Comparison of ENCODE assay signal across 15 cellular contexts in genomic region chr1:92441316-92442311, GRCh38. TPM values are rescaled to one million over a fixed set of nuclear protein-coding genes. Genes with fewer than 3 reads are reported as not detected.
DNase-seq lines count a peak whose midpoint lies in the region; ATAC-seq and TF ChIP-seq lines count a peak whose summit lies in the region.
"Had no signal": no experiment of that assay in that cellular context is flagged by ENCODE, and none has a peak within 500 bp of the region (broad histone marks: within the 10 kb centered on the region; RNA-seq: fewer than 3 reads in every experiment).

No MANE protein-coding gene starts in this region.

- intact Hi-C loops in prostate gland (cut with DNase I): no loop called here

- peak; percentile 39 for DNase-seq in NCI-H524 treated with DMSO at 0.1 percent for 48 hours (lab: John Stamatoyannopoulos, UW)
- DNase-seq in fibroblast of mammary gland (ENCODE audit: low read depth): no peak
- DNase-seq in prostate gland (ENCODE audit: low spot score): peak; percentile 7
- no peak for DNase-seq in stimulated activated CD4-positive, alpha-beta T cell treated with anti-CD3 and anti-CD28 coated beads, Interleukin-4, amount 100 ng/mL, for 4 hours
- DNase-seq: activated CD4-positive, alpha-beta memory T cell treated with anti-CD3 and anti-CD28 coated beads for 36 hours; activated naive CD8-positive, alpha-beta T cell treated with anti-CD3 and anti-CD28 coated beads, Interleukin-2, amount 10 ng/mL, durations not matched to agents 7 days and 5 days; islet precursor cell; NCI-H1105 treated with DMSO at 0.1 percent for 48 hours; stimulated activated CD4-positive, alpha-beta T cell treated with anti-CD3 and anti-CD28 coated beads, Interleukin-1b, Interleukin-23, amount 100 ng/mL, for 48 hours; SW 1271 had no signal

- peak overlapping the region; percentile 7 for H3K27ac ChIP-seq in HUES48 (ENCODE audit: low read depth, low read length)
- no peak overlapping the region for H3K27ac ChIP-seq in prostate gland

- H3K4me1 ChIP-seq in HUES48 (ENCODE audit: control insufficient read depth, insufficient read depth, low read length) (0 out of 2 replicates have a peak, but pooled peaks cover 2% of the 10 kb centered on the region), prostate gland (replicated peaks) (no peaks in the 10 kb centered on the region)

- H3K9me3 ChIP-seq in HUES48 (ENCODE audit: control insufficient read depth, insufficient read depth, low read length) (no peaks in the 10 kb centered on the region; the same call in 1 of the 2 replicates), prostate gland (no peaks in the 10 kb centered on the region)

- H3K9ac ChIP-seq in HUES48 (ENCODE audit: low read depth, low read length): no peak overlapping the region

- TF ChIP-seq POLR2A in prostate gland (IDR thresholded peaks at IDR 0.05): no peak

- 69% methylated on average over 41 of the region's 41 CpGs for WGBS in prostate gland

- H3K27me3 ChIP-seq in HUES48 (ENCODE audit: control insufficient read depth, insufficient read depth, low read length) (no peaks in the 10 kb centered on the region), prostate gland (replicated peaks; ENCODE audit: insufficient read depth) (no peaks in the 10 kb centered on the region)

- H3K4me3 ChIP-seq in HUES48 (ENCODE audit: low read depth, low read length) (0 out of 2 replicates have a peak overlapping the region, but pooled peaks have one; percentile 33), fibroblast of mammary gland (ENCODE audit: control insufficient read depth, low read depth, low read length) (peak overlapping the region; percentile 9), prostate gland (peak overlapping the region; percentile 7 to 13)

- TF ChIP-seq CTCF in fibroblast of mammary gland (conservative IDR thresholded peaks at IDR 0.05; ENCODE audit: control insufficient read depth, insufficient read depth, low read depth, low read length) (no peak), prostate gland (IDR thresholded peaks at IDR 0.05) (no peak)

- no peak for ATAC-seq in GM18858 (IDR thresholded peaks at IDR 0.05; ENCODE audit: unreplicated experiment)
- ATAC-seq in HG03432 (IDR thresholded peaks at IDR 0.05; ENCODE audit: unreplicated experiment): no peak
- no peak for ATAC-seq in GM21576 (IDR thresholded peaks at IDR 0.05; ENCODE audit: unreplicated experiment)

- no peaks in the 10 kb centered on the region for H3K36me3 ChIP-seq in HUES48 (ENCODE audit: control insufficient read depth, insufficient read depth, low read length)
- H3K36me3 ChIP-seq in prostate gland: no peaks in the 10 kb centered on the region

RNA-seq across cellular contexts. Expression of gene GFI1, which starts 45.1 kb away (rescaled TPM):
- 1 to 10 TPM in 1 of 2 donors, under 1 TPM in 1; 0.32 to 2.1 TPM for total RNA-seq in prostate gland
- total RNA-seq: dermis microvascular lymphatic vessel endothelial cell had no signal

Comparison
In these comparisons a context has a peak if more than half of its experiments do, and no peak if none do; other contexts are left out.
1. DNase-seq: peak in NCI-H524 treated with DMSO at 0.1 percent for 48 hours (single experiment) and prostate gland (single experiment); none in fibroblast of mammary gland (single experiment) and stimulated activated CD4-positive, alpha-beta T cell treated with anti-CD3 and anti-CD28 coated beads, Interleukin-4, amount 100 ng/mL, for 4 hours (0 of 2).
2. Peak in every context shown above with its lines, with median percentiles within 50 percentile points of each other: H3K4me3 ChIP-seq.